In the genomic region with DNA sequence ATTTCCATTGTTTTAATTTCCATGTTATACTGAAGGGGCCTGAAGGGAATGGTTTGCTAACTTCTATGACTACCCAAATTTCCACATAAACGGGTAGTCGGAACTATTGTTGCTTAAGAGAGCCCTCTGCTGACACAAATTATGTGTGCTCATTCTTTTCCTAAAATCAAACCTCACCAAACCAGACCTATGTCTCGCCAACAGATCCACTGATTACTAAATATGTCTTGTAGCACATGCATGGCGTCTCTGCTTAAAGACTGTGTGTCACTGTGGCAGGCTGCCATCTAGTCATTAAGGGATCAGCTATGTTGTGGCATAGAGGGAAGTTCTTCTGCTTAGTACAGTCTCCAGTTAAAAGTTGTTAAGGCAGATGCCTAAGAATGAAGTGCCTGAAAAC, we compare ENCODE assay signal across 8 cellular contexts. TPM values are rescaled to one million over a fixed set of nuclear protein-coding genes. Genes with fewer than 3 reads are reported as not detected.
DNase-seq lines count a peak whose midpoint lies in the region; ATAC-seq and TF ChIP-seq lines count a peak whose summit lies in the region.

No MANE protein-coding gene starts in this region.

- H3K27me3 ChIP-seq in Caco-2 (replicated peaks; ENCODE audit: control insufficient read depth, insufficient read depth, low read length) (no peaks in the 10 kb centered on the region), Karpas-422 (ENCODE audit: low read length) (no peaks in the 10 kb centered on the region), tibial artery (no peaks in the 10 kb centered on the region)

- DNase-seq in Caco-2 (peak in 1 of 2 experiments; percentile 1), Karpas-422 (peak; percentile 76), activated B cell treated with CpG ODN at 0.5 μM for 24 hours (no peak), hippocampal formation (lab: John Stamatoyannopoulos, UW) (peak; percentile 4 to 39), tibial artery (peak in 1 of 2 donors; percentile 22), T-helper 1 cell (no peak)

- no peak overlapping the region for H3K27ac ChIP-seq in Karpas-422 (ENCODE audit: low read length)
- H3K27ac ChIP-seq in tibial artery = no peak overlapping the region

- H3K4me1 Mint-ChIP-seq in Caco-2 (ENCODE audit: low read depth, unreplicated experiment) = no peaks in the 10 kb centered on the region
- peaks cover 9% of the 10 kb centered on the region for H3K4me1 Mint-ChIP-seq in activated B cell treated with CpG ODN at 0.5 μM for 24 hours

- H3K27ac Mint-ChIP-seq in Caco-2 (ENCODE audit: unreplicated experiment) (no peak overlapping the region), activated B cell treated with CpG ODN at 0.5 μM for 24 hours (no peak overlapping the region)

- H3K9me3 ChIP-seq in Caco-2 (no peaks in the 10 kb centered on the region), Karpas-422 (ENCODE audit: low read length) (no peaks in the 10 kb centered on the region), tibial artery (no peaks in the 10 kb centered on the region)

- peak; percentile 13 to 34 for TF ChIP-seq CTCF in Caco-2 (IDR thresholded peaks at IDR 0.05; ENCODE audit: insufficient read depth in 1 of 2, low read depth in 1 of 2, low read length in 1 of 2, severe bottlenecking in 1 of 2, unreplicated experiment in 1 of 2)
- TF ChIP-seq CTCF in activated B cell treated with CpG ODN at 0.5 μM for 24 hours (IDR thresholded peaks at IDR 0.05) = no peak
- TF ChIP-seq CTCF in tibial artery (IDR thresholded peaks at IDR 0.05) = peak; percentile 17 to 28

- no peaks in the 10 kb centered on the region for H3K36me3 ChIP-seq in Caco-2 (ENCODE audit: control insufficient read depth, insufficient read depth, low read length)
- no peaks in the 10 kb centered on the region for H3K36me3 ChIP-seq in Karpas-422 (ENCODE audit: insufficient read depth, low read length)
- H3K36me3 ChIP-seq in tibial artery = no peaks in the 10 kb centered on the region

- H3K4me2 ChIP-seq in Karpas-422 (ENCODE audit: low read depth, low read length, poor library complexity, severe bottlenecking) = no peak overlapping the region

- H2AFZ ChIP-seq in Karpas-422 (ENCODE audit: low read length) = no peak overlapping the region

- intact Hi-C loops in Caco-2 (cut with micrococcal nuclease; ENCODE audit: unreplicated experiment) (loop anchor here (1.0 to 10.0 kb wide), 2 partner anchors 83 to 119 kb away; a partner anchor contains a TSS), activated B cell treated with CpG ODN at 0.5 μM for 24 hours (cut with micrococcal nuclease) (loop anchor here (1.0 to 5.0 kb wide), 3 partner anchors 119 to 1431 kb away; no protein-coding TSS in a partner anchor), tibial artery (cut with DNase I; ENCODE audit: low total_unique reads) (no loop called here)

- no peaks in the 10 kb centered on the region for H3K79me2 ChIP-seq in Karpas-422 (ENCODE audit: low read length)

- H3K4me3 Mint-ChIP-seq in Caco-2 (ENCODE audit: unreplicated experiment) (no peak overlapping the region), activated B cell treated with CpG ODN at 0.5 μM for 24 hours (no peak overlapping the region)

- no peaks in the 10 kb centered on the region for H3K9me3 Mint-ChIP-seq in Caco-2 (ENCODE audit: unreplicated experiment)
- H3K9me3 Mint-ChIP-seq in activated B cell treated with CpG ODN at 0.5 μM for 24 hours = no peaks in the 10 kb centered on the region

- ATAC-seq in activated B cell treated with CpG ODN at 0.5 μM for 24 hours (ENCODE audit: low read depth) = peak; percentile 28
- no peak for ATAC-seq in GM21576 (IDR thresholded peaks at IDR 0.05; ENCODE audit: unreplicated experiment)
- ATAC-seq in HG03439 (IDR thresholded peaks at IDR 0.05; ENCODE audit: unreplicated experiment) = no peak

- H3K9ac ChIP-seq in Karpas-422 (ENCODE audit: low read length) = no peak overlapping the region

- no TSS peak for BruUV-seq in Caco-2 (replicated peaks; lab: Mats Ljungman, UMichigan)

- no peaks in the 10 kb centered on the region for H3K4me1 ChIP-seq in Caco-2
- peaks cover 24% of the 10 kb centered on the region for H3K4me1 ChIP-seq in Karpas-422 (ENCODE audit: low read length)
- H3K4me1 ChIP-seq in tibial artery = no peaks in the 10 kb centered on the region

- H3K9me2 ChIP-seq in Karpas-422 (replicated peaks; ENCODE audit: insufficient read depth, low read length) = no peaks in the 10 kb centered on the region

- POLR2A ChIA-PET in Caco-2 (lab: Charles Lee) = no interaction called here
- POLR2A ChIA-PET in activated B cell treated with CpG ODN at 0.5 μM for 24 hours (lab: Charles Lee) = no interaction called here

- H3K4me3 ChIP-seq in Caco-2 (ENCODE audit: low read depth, low read length) (no peak overlapping the region), Karpas-422 (ENCODE audit: low read length) (no peak overlapping the region), tibial artery (no peak overlapping the region)

- H3K36me3 Mint-ChIP-seq in Caco-2 (ENCODE audit: insufficient read depth, unreplicated experiment) (no peaks in the 10 kb centered on the region), activated B cell treated with CpG ODN at 0.5 μM for 24 hours (ENCODE audit: low read depth) (no peaks in the 10 kb centered on the region)

- CTCF ChIA-PET in Caco-2 (lab: Charles Lee) (interaction anchor here (0.8 kb wide), 1 partner anchor 119 kb away, joined by 3 read pairs; no protein-coding TSS in a partner anchor), activated B cell treated with CpG ODN at 0.5 μM for 24 hours (lab: Charles Lee) (interaction anchor here (0.7 to 4.2 kb wide), 4 partner anchors 86 to 168 kb away, joined by 3 to 28 read pairs (median 4); no protein-coding TSS in a partner anchor)

- H3K27me3 Mint-ChIP-seq in Caco-2 (ENCODE audit: insufficient read depth, unreplicated experiment) (no peaks in the 10 kb centered on the region), activated B cell treated with CpG ODN at 0.5 μM for 24 hours (no peaks in the 10 kb centered on the region)

- no peaks in the 10 kb centered on the region for H4K20me1 ChIP-seq in Karpas-422 (ENCODE audit: insufficient read depth, low read depth, low read length)

RNA-seq across cellular contexts. Expression of a gene that starts 25.1 kb away (rescaled TPM):
- total RNA-seq in Caco-2 (2022) = 12.0 and 15.7 TPM in 2 replicates
- 0.72 TPM in 1 of 2 replicates, not detected in the other for total RNA-seq in Karpas-422 (2014; rRNA removed; shearing (Covaris generic); ENCODE audit: low replicate concordance)
- total RNA-seq in activated B cell treated with CpG ODN at 0.5 μM for 24 hours = 0.82 and 1.7 TPM in 2 replicates

RNA-seq across cellular contexts. Expression of a gene that starts 32.6 kb away (rescaled TPM):
- total RNA-seq in Caco-2 (2022) (not detected in 2 replicates), activated B cell treated with CpG ODN at 0.5 μM for 24 hours (not detected in 2 replicates)
- 8.2 and 11.1 TPM in 2 replicates for total RNA-seq in Karpas-422 (2014; rRNA removed; shearing (Covaris generic); ENCODE audit: low replicate concordance)

Comparison
In these comparisons a context has a peak if more than half of its experiments do, and no peak if none do; other contexts are left out.
1. DNase-seq: peak in Karpas-422 (single experiment) and hippocampal formation (2 of 2); none in activated B cell treated with CpG ODN at 0.5 μM for 24 hours (single experiment) and T-helper 1 cell (0 of 5).